8 cellular contexts compared by ENCODE assay signal in genomic region chr10:119750391-119751230, GRCh38. TPM values are rescaled to one million over a fixed set of nuclear protein-coding genes. Genes with fewer than 3 reads are reported as not detected.
DNase-seq lines count a peak whose midpoint lies in the region; ATAC-seq and TF ChIP-seq lines count a peak whose summit lies in the region.

No MANE protein-coding gene starts in this region.

- H3K27me3 ChIP-seq in kidney epithelial cell (ENCODE audit: control insufficient read depth, insufficient read depth, low read length) = no peaks in the 10 kb centered on the region

- no peak overlapping the region for H3K4me3 ChIP-seq in kidney epithelial cell (ENCODE audit: low read depth, low read length)

- ATAC-seq in GM18505 (IDR thresholded peaks at IDR 0.05; ENCODE audit: unreplicated experiment) (peak; percentile 80), HG03045 (IDR thresholded peaks at IDR 0.05; ENCODE audit: unreplicated experiment) (peak; percentile 70)

- TF ChIP-seq CTCF in VCaP (conservative IDR thresholded peaks at IDR 0.05) = peak; percentile 87
- TF ChIP-seq CTCF in kidney epithelial cell (IDR thresholded peaks at IDR 0.05; ENCODE audit: insufficient read depth, low read length, poor library complexity, severe bottlenecking) = peak; percentile 95

- no peak overlapping the region for H3K27ac ChIP-seq in VCaP
- peak overlapping the region; percentile 71 for H3K27ac ChIP-seq in caudate nucleus (ENCODE audit: low read depth, low read length)

- DNase-seq in ACHN (peak; percentile 79), NCI-H2196 treated with DMSO at 0.1 percent for 48 hours (lab: John Stamatoyannopoulos, UW; ENCODE audit: unreplicated experiment) (peak; percentile 49), caudate nucleus (lab: John Stamatoyannopoulos, UW) (peak in 57 of 61 donors; percentile 12 to 91 (median 69)), kidney epithelial cell (ENCODE audit: low read depth) (peak; percentile 32)
- DNase-seq in stimulated activated CD4-positive, alpha-beta T cell treated with anti-CD3 and anti-CD28 coated beads, Interleukin-1b, Interleukin-23, amount 100 ng/mL, for 48 hours = peak; percentile 52

- in situ Hi-C loops in ACHN (cut with HindIII; ENCODE audit: low pct_ligation_motif_present, low pct_unique_long_range_greater_than_20kb, low sequenced_read_pairs) = no loop called here

- no peak for TF ChIP-seq POLR2A in GM18505 (IDR thresholded peaks at IDR 0.05; ENCODE audit: borderline replicate concordance, extremely low read depth, insufficient read depth, insufficient read length)

- no peaks in the 10 kb centered on the region for H3K36me3 ChIP-seq in kidney epithelial cell (ENCODE audit: control insufficient read depth, insufficient read depth, low read length)

RNA-seq across cellular contexts. Expression of gene INPP5F, which starts 24.8 kb away (rescaled TPM):
- 13.9 and 15.3 TPM in 2 replicates for total RNA-seq in kidney epithelial cell
